1 cellular context compared by ENCODE assay signal in the genomic region with DNA sequence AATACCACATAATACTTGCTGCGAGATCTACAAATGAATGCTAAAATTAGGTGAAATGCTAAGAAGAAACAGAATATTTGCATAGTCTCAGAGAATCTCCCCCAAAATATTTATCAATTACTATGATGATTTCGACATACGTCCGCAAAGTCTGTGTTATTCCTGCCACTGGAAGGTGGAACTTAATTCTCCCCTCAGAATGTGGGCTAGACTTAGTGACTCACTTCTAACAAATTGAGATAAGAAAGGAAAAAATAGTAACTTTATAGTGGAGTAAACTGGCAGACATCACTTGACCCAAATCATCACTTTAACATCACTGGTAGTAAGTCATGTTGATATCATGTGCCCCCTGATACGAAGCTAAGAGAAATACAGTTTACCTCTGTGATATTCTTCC.
TF ChIP-seq lines count a peak whose summit lies in the region.

No MANE protein-coding gene starts in this region.

TF ChIP-seq in K562, 482 proteins besides CTCF, POLR2A, EP300 and RAD21:
- TF ChIP-seq FOSL1 (tag; conservative IDR thresholded peaks at IDR 0.05) (peak; percentile 83), JUND (IDR thresholded peaks at IDR 0.05; ENCODE audit: borderline replicate concordance, low read depth, low read length) (0 out of 2 replicates have a peak, but pooled peaks have one; percentile 11), JUND (tag; IDR thresholded peaks at IDR 0.05; ENCODE audit: borderline replicate concordance, low read depth, low read length) (no peak), CEBPB (tag; IDR thresholded peaks at IDR 0.05) (peak; percentile 79), NR3C1 (CRISPR knock-in tag; IDR thresholded peaks at IDR 0.05) (no peak), CEBPG (CRISPR knock-in tag; IDR thresholded peaks at IDR 0.05) (no peak), CEBPG (tag; conservative IDR thresholded peaks at IDR 0.05 in 1 of 2, IDR thresholded peaks at IDR 0.05 in 1 of 2) (peak in 1 of 2 experiments; percentile 77; a peak in 2 of 4 replicates)
